19 cellular contexts compared by ENCODE assay signal in the genomic region with DNA sequence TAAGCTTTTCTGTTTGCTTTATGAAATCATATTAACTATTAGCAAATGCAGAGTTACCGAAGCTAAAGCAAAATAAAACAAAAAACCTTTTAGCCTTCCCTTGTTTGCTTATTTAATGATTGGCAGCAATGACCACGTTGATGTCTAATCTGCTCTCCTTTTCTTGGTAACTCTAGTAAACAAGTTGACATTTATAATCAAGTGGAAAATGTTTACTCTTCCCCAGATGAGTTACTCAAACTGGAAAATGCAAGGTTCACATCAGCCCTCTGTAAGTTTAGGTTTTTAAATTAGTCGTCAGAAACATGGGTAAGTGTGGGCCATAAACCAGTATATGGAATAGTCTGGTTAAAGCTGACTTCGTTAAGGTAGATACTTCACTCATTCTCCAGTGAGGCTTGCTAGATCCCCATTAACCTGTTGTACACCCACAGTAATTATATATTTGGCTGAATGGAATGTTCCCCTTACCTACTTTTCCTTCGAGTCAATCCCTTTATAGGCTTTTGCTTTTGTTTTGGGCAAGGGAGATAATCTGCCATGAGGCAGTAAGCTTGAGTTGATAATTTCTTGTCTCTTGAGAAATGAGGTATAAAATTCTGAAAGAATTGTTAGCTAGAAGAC.
DNase-seq lines count a peak whose midpoint lies in the region; ATAC-seq and TF ChIP-seq lines count a peak whose summit lies in the region.
"Had no signal": no experiment of that assay in that cellular context is flagged by ENCODE, and none has a peak within 500 bp of the region (broad histone marks: within the 10 kb centered on the region; RNA-seq: fewer than 3 reads in every experiment).

No MANE protein-coding gene starts in this region.

- no peak overlapping the region for H3K14ac ChIP-seq in neuronal stem cell (ENCODE audit: low read length)

- intact Hi-C loops in activated CD4-positive, alpha-beta T cell treated with anti-CD3 and anti-CD28 coated beads, Interleukin-2, amount 10 ng/mL, durations not matched to agents 24 days and 14 days (cut with micrococcal nuclease): loop anchor here (1.0 to 5.0 kb wide), 3 partner anchors 18 to 627 kb away; no protein-coding TSS in a partner anchor
- intact Hi-C loops in activated CD4-positive, alpha-beta T cell treated with anti-CD3 and anti-CD28 coated beads for 36 hours (cut with DNase I, micrococcal nuclease): loop anchor here (1.0 kb wide), 2 partner anchors 16 to 18 kb away; no protein-coding TSS in a partner anchor

- no peak overlapping the region for H3K4me3 Mint-ChIP-seq in activated CD4-positive, alpha-beta T cell treated with anti-CD3 and anti-CD28 coated beads, Interleukin-2, amount 10 ng/mL, durations not matched to agents 24 days and 14 days
- H3K4me3 Mint-ChIP-seq in activated CD4-positive, alpha-beta T cell treated with anti-CD3 and anti-CD28 coated beads for 36 hours: no peak overlapping the region
- H3K4me3 Mint-ChIP-seq: central memory CD8-positive, alpha-beta T cell; mesothelial cell of epicardium; nephron progenitor cell had no signal

- H4K20me1 ChIP-seq in hepatocyte (ENCODE audit: insufficient read depth, poor library complexity, severe bottlenecking): no peaks in the 10 kb centered on the region

- H2BK15ac ChIP-seq in neuronal stem cell (ENCODE audit: low read length): no peak overlapping the region

- H2AK5ac ChIP-seq in neuronal stem cell (ENCODE audit: low read depth, low read length): no peak overlapping the region

- H3K9me3 Mint-ChIP-seq in activated CD4-positive, alpha-beta T cell treated with anti-CD3 and anti-CD28 coated beads, Interleukin-2, amount 10 ng/mL, durations not matched to agents 24 days and 14 days: peaks cover 9% of the 10 kb centered on the region
- no peaks in the 10 kb centered on the region for H3K9me3 Mint-ChIP-seq in activated CD4-positive, alpha-beta T cell treated with anti-CD3 and anti-CD28 coated beads for 36 hours (ENCODE audit: low read depth)
- H3K9me3 Mint-ChIP-seq: central memory CD8-positive, alpha-beta T cell had no signal

- H3K27me3 Mint-ChIP-seq in activated CD4-positive, alpha-beta T cell treated with anti-CD3 and anti-CD28 coated beads, Interleukin-2, amount 10 ng/mL, durations not matched to agents 24 days and 14 days: no peaks in the 10 kb centered on the region
- H3K27me3 Mint-ChIP-seq in activated CD4-positive, alpha-beta T cell treated with anti-CD3 and anti-CD28 coated beads for 36 hours: no peaks in the 10 kb centered on the region
- H3K27me3 Mint-ChIP-seq: central memory CD8-positive, alpha-beta T cell had no signal

- peak overlapping the region; percentile 85 for H3K27ac Mint-ChIP-seq in activated CD4-positive, alpha-beta T cell treated with anti-CD3 and anti-CD28 coated beads, Interleukin-2, amount 10 ng/mL, durations not matched to agents 24 days and 14 days
- H3K27ac Mint-ChIP-seq in activated CD4-positive, alpha-beta T cell treated with anti-CD3 and anti-CD28 coated beads for 36 hours: no peak overlapping the region
- H3K27ac Mint-ChIP-seq: mesothelial cell of epicardium, nephron progenitor cell had no signal

- no peaks in the 10 kb centered on the region for H3K79me2 ChIP-seq in hepatocyte

- no peak overlapping the region for H3K4me3 ChIP-seq in SJCRH30
- H3K4me3 ChIP-seq in hepatocyte: no peak overlapping the region
- H3K4me3 ChIP-seq in suprapubic skin: no peak overlapping the region
- H3K4me3 ChIP-seq in neuronal stem cell (ENCODE audit: low read length in 2 of 2): no peak overlapping the region
- H3K4me3 ChIP-seq: HAP-1 had no signal

- H3K9me3 ChIP-seq in SJCRH30 (replicated peaks): peaks cover 4% of the 10 kb centered on the region
- no peaks in the 10 kb centered on the region for H3K9me3 ChIP-seq in hepatocyte (ENCODE audit: low read depth)
- H3K9me3 ChIP-seq in suprapubic skin: no peaks in the 10 kb centered on the region
- peaks cover 0 to 5% of the 10 kb centered on the region in 2 donors for H3K9me3 ChIP-seq in neuronal stem cell (replicated peaks in 1 of 2; ENCODE audit: control insufficient read depth in 2 of 2, insufficient read depth in 1 of 2, low read depth in 1 of 2, low read length in 2 of 2)
- H3K9me3 ChIP-seq: HAP-1 had no signal

- H3K4ac ChIP-seq in neuronal stem cell (ENCODE audit: low read length): no peak overlapping the region

- no peak overlapping the region for H2BK5ac ChIP-seq in neuronal stem cell (ENCODE audit: low read length)

- H3K18ac ChIP-seq in neuronal stem cell (ENCODE audit: low read length): no peak overlapping the region

- H3K36me3 ChIP-seq in SJCRH30 (peaks cover 2% of the 10 kb centered on the region; the same call in 1 of the 2 replicates), hepatocyte (replicated peaks; ENCODE audit: insufficient read depth, low read depth) (no peaks in the 10 kb centered on the region), suprapubic skin (peaks cover 9% of the 10 kb centered on the region), neuronal stem cell (replicated peaks in 1 of 2; ENCODE audit: control insufficient read depth in 2 of 2, insufficient read depth in 2 of 2, low read length in 2 of 2) (peaks cover 0 to 1% of the 10 kb centered on the region in 2 donors)
- H3K36me3 ChIP-seq: HAP-1, WERI-Rb-1 had no signal

- H3K27ac ChIP-seq in SJCRH30 (peak overlapping the region; percentile 96), hepatocyte (peak overlapping the region; percentile 43), suprapubic skin (peak overlapping the region; percentile 35), neuronal stem cell (replicated peaks; ENCODE audit: low read length) (no peak overlapping the region)
- H3K27ac ChIP-seq: WERI-Rb-1 had no signal

- H4K8ac ChIP-seq in neuronal stem cell (ENCODE audit: low read depth, low read length): no peak overlapping the region

- no peak for TF ChIP-seq EP300 in suprapubic skin (IDR thresholded peaks at IDR 0.05)

- H2BK120ac ChIP-seq in neuronal stem cell (ENCODE audit: low read depth, low read length): no peak overlapping the region

- H2BK12ac ChIP-seq in neuronal stem cell (ENCODE audit: low read length): no peak overlapping the region

- no peak for ATAC-seq in activated CD4-positive, alpha-beta T cell treated with anti-CD3 and anti-CD28 coated beads for 36 hours

- WGBS in hepatocyte (ENCODE audit: low lambda C conversion rate, missing lambda C conversion rate): 64% methylated on average over 5 of the region's 5 CpGs
- WGBS in suprapubic skin: 85% methylated on average over 5 of the region's 5 CpGs
- no CpG with 5 or more reads among the region's 5 CpGs for WGBS in neuronal stem cell (ENCODE audit: extremely low coverage in 2 of 2, insufficient read length in 2 of 2, insufficient replicate concordance in 1 of 2), 2 donors

- CTCF ChIA-PET in activated CD4-positive, alpha-beta T cell treated with anti-CD3 and anti-CD28 coated beads for 36 hours (lab: Charles Lee): interaction anchor here (1.3 to 2.0 kb wide), 3 partner anchors 16 to 36 kb away, joined by 3 to 5 read pairs (median 5); no protein-coding TSS in a partner anchor

- no peak overlapping the region for H2AFZ ChIP-seq in hepatocyte
- no peak overlapping the region for H2AFZ ChIP-seq in neuronal stem cell (ENCODE audit: low read length)

- H3K79me1 ChIP-seq in neuronal stem cell (ENCODE audit: low read depth, low read length): no peaks in the 10 kb centered on the region

- TF ChIP-seq CTCF in hepatocyte (IDR thresholded peaks at IDR 0.05; ENCODE audit: poor library complexity) (no peak), suprapubic skin (IDR thresholded peaks at IDR 0.05) (no peak)

- peaks cover 26% of the 10 kb centered on the region for H3K4me1 Mint-ChIP-seq in activated CD4-positive, alpha-beta T cell treated with anti-CD3 and anti-CD28 coated beads, Interleukin-2, amount 10 ng/mL, durations not matched to agents 24 days and 14 days
- H3K4me1 Mint-ChIP-seq in activated CD4-positive, alpha-beta T cell treated with anti-CD3 and anti-CD28 coated beads for 36 hours: peaks cover 23% of the 10 kb centered on the region

- no peak for TF ChIP-seq POLR2A in suprapubic skin (IDR thresholded peaks at IDR 0.05)

- H3K27me3 ChIP-seq in SJCRH30 (no peaks in the 10 kb centered on the region), hepatocyte (no peaks in the 10 kb centered on the region), suprapubic skin (no peaks in the 10 kb centered on the region), neuronal stem cell (ENCODE audit: control insufficient read depth in 3 of 3, insufficient read depth in 3 of 3, low read depth in 1 of 3, low read length in 3 of 3) (no peaks in the 10 kb centered on the region)

- DNase-seq in activated CD4-positive, alpha-beta T cell treated with anti-CD3 and anti-CD28 coated beads, Interleukin-2, amount 10 ng/mL, durations not matched to agents 24 days and 14 days: no peak
- no peak for DNase-seq in activated CD4-positive, alpha-beta T cell treated with anti-CD3 and anti-CD28 coated beads for 36 hours
- DNase-seq in SJCRH30 (no peak), hepatocyte (ENCODE audit: low spot score) (no peak), suprapubic skin (ENCODE audit: low spot score in 2 of 2) (no peak), DMS79 (lab: John Stamatoyannopoulos, UW) (no peak), HuH-7 (ENCODE audit: low spot score) (no peak), neuronal stem cell (ENCODE audit: low spot score) (no peak)
- DNase-seq: activated CD4-positive, alpha-beta T cell treated with anti-CD3 and anti-CD28 coated beads, Interleukin-2, amount 50 U/mL, for 4 hours; activated gamma-delta T cell treated with Interleukin-2 at 50 U/mL for 16 hours; left colon; NCI-H1436; nephron progenitor cell; posterior cingulate gyrus; stimulated activated CD4-positive, alpha-beta T cell treated with anti-CD3 and anti-CD28 coated beads, Interleukin-4, amount 100 ng/mL, for 1 hour; WERI-Rb-1 had no signal

- peaks cover 27% of the 10 kb centered on the region for H3K36me3 Mint-ChIP-seq in activated CD4-positive, alpha-beta T cell treated with anti-CD3 and anti-CD28 coated beads, Interleukin-2, amount 10 ng/mL, durations not matched to agents 24 days and 14 days (ENCODE audit: low read depth)
- peaks cover 46% of the 10 kb centered on the region for H3K36me3 Mint-ChIP-seq in activated CD4-positive, alpha-beta T cell treated with anti-CD3 and anti-CD28 coated beads for 36 hours (ENCODE audit: low read depth)

- H4K91ac ChIP-seq in neuronal stem cell (ENCODE audit: low read depth, low read length, poor library complexity): no peak overlapping the region

- no peaks in the 10 kb centered on the region for H3K9me2 ChIP-seq in hepatocyte (replicated peaks; ENCODE audit: insufficient read depth)

- POLR2A ChIA-PET in activated CD4-positive, alpha-beta T cell treated with anti-CD3 and anti-CD28 coated beads for 36 hours (lab: Charles Lee): interaction anchor here (1.9 kb wide), 1 partner anchor 16 kb away, joined by 6 read pairs; no protein-coding TSS in a partner anchor

- H3K4me1 ChIP-seq in SJCRH30: peaks cover 53% of the 10 kb centered on the region
- peaks cover 8% of the 10 kb centered on the region for H3K4me1 ChIP-seq in hepatocyte (ENCODE audit: insufficient read depth)
- H3K4me1 ChIP-seq in suprapubic skin: peaks cover 16% of the 10 kb centered on the region
- H3K4me1 ChIP-seq in neuronal stem cell (ENCODE audit: control insufficient read depth in 2 of 2, insufficient read depth in 1 of 2, low read depth in 1 of 2, low read length in 2 of 2): peaks cover 0 to 8% of the 10 kb centered on the region in 2 donors
- H3K4me1 ChIP-seq: HAP-1 had no signal

- no peak overlapping the region for H3K9ac ChIP-seq in neuronal stem cell (ENCODE audit: low read depth, low read length, poor library complexity)

- no peak overlapping the region for H3K23ac ChIP-seq in neuronal stem cell (ENCODE audit: low read depth, low read length, poor library complexity)

- H3K4me2 ChIP-seq in hepatocyte: peak overlapping the region; percentile 14
- no peak overlapping the region for H3K4me2 ChIP-seq in neuronal stem cell (ENCODE audit: insufficient read depth, low read length, poor library complexity, severe bottlenecking)
